Comparison of ENCODE assay signal across 1 cellular context in genomic region chr1:111191496-111191895, GRCh38.
TF ChIP-seq lines count a peak whose summit lies in the region.

No MANE protein-coding gene starts in this region.

TF ChIP-seq in GM12878, 131 proteins besides CTCF, POLR2A, EP300 and RAD21:
- peak; percentile 49; the same call in 1 of the 2 replicates for TF ChIP-seq PML (IDR thresholded peaks at IDR 0.05; ENCODE audit: low read length)
- TF ChIP-seq USF1 (IDR thresholded peaks at IDR 0.05; ENCODE audit: borderline replicate concordance, extremely low read length, insufficient read depth, low read depth, low read length) = no peak
